1 cellular context compared by ENCODE assay signal in genomic region chr1:243917177-243917862, GRCh38.
TF ChIP-seq lines count a peak whose summit lies in the region.

No MANE protein-coding gene starts in this region.

TF ChIP-seq in IMR-90, 13 proteins besides CTCF, POLR2A, EP300 and RAD21 (continued from another document):
- no peak for TF ChIP-seq FOS (IDR thresholded peaks at IDR 0.05; ENCODE audit: low read depth, low read length)
- no peak for TF ChIP-seq NFE2L2 (IDR thresholded peaks at IDR 0.05; ENCODE audit: low read depth, low read length)
- TF ChIP-seq BHLHE40 (IDR thresholded peaks at IDR 0.05; ENCODE audit: low read depth, low read length) = peak; percentile 80
- TF ChIP-seq RFX5 (IDR thresholded peaks at IDR 0.05; ENCODE audit: low read depth, low read length) = no peak
